Comparison of ENCODE assay signal across 8 cellular contexts in genomic region chr7:75937958-75938786, GRCh38. TPM values are rescaled to one million over a fixed set of nuclear protein-coding genes. Genes with fewer than 3 reads are reported as not detected.
DNase-seq lines count a peak whose midpoint lies in the region; ATAC-seq and TF ChIP-seq lines count a peak whose summit lies in the region.

No MANE protein-coding gene starts in this region.

- TF ChIP-seq CTCF in retinal pigment epithelial cell (conservative IDR thresholded peaks at IDR 0.05; ENCODE audit: low read depth, low read length), result no peak

- H3K36me3 Mint-ChIP-seq in activated CD4-positive, alpha-beta T cell treated with anti-CD3 and anti-CD28 coated beads for 36 hours (ENCODE audit: low read depth), result peaks cover 3% of the 10 kb centered on the region

- CTCF ChIA-PET in activated CD4-positive, alpha-beta T cell treated with anti-CD3 and anti-CD28 coated beads for 36 hours (lab: Charles Lee), result interaction anchor here (0.6 kb wide), 1 partner anchor 212 kb away, joined by 3 read pairs; no protein-coding TSS in a partner anchor

- POLR2A ChIA-PET in activated CD4-positive, alpha-beta T cell treated with anti-CD3 and anti-CD28 coated beads for 36 hours (lab: Charles Lee), result interaction anchor here (0.7 kb wide), 1 partner anchor 57 kb away, joined by 4 read pairs; no protein-coding TSS in a partner anchor

- no peak overlapping the region for H3K27ac Mint-ChIP-seq in activated CD4-positive, alpha-beta T cell treated with anti-CD3 and anti-CD28 coated beads for 36 hours

- peak; percentile 84 for ATAC-seq in left ventricle myocardium superior
- ATAC-seq in activated CD4-positive, alpha-beta T cell treated with anti-CD3 and anti-CD28 coated beads for 36 hours, result no peak
- no peak for ATAC-seq in HG03280 (IDR thresholded peaks at IDR 0.05; ENCODE audit: unreplicated experiment)

- H3K27me3 Mint-ChIP-seq in activated CD4-positive, alpha-beta T cell treated with anti-CD3 and anti-CD28 coated beads for 36 hours, result no peaks in the 10 kb centered on the region

- peaks cover 2% of the 10 kb centered on the region for H3K4me1 Mint-ChIP-seq in activated CD4-positive, alpha-beta T cell treated with anti-CD3 and anti-CD28 coated beads for 36 hours

- H3K4me3 Mint-ChIP-seq in activated CD4-positive, alpha-beta T cell treated with anti-CD3 and anti-CD28 coated beads for 36 hours, result no peak overlapping the region

- intact Hi-C loops in left ventricle myocardium superior (cut with micrococcal nuclease), result no loop called here
- intact Hi-C loops in activated CD4-positive, alpha-beta T cell treated with anti-CD3 and anti-CD28 coated beads for 36 hours (cut with DNase I, micrococcal nuclease), result no loop called here

- no peak overlapping the region for H3K4me3 ChIP-seq in retinal pigment epithelial cell (ENCODE audit: low read length)

- no peaks in the 10 kb centered on the region for H3K9me3 Mint-ChIP-seq in activated CD4-positive, alpha-beta T cell treated with anti-CD3 and anti-CD28 coated beads for 36 hours (ENCODE audit: low read depth)

- DNase-seq in GM03348 (ENCODE audit: low spot score) (peak; percentile 81), amniotic stem cell (lab: John Stamatoyannopoulos, UW) (peak; percentile 88), left ventricle myocardium superior (peak; percentile 67), retinal pigment epithelial cell (ENCODE audit: low read depth) (peak; percentile 87), DMS 273 (lab: John Stamatoyannopoulos, UW; ENCODE audit: unreplicated experiment) (no peak), GM19240 (ENCODE audit: insufficient read length, low spot score) (no peak)
- DNase-seq in activated CD4-positive, alpha-beta T cell treated with anti-CD3 and anti-CD28 coated beads for 36 hours, result no peak

RNA-seq across cellular contexts. Expression of gene POR, which starts 23.2 kb away (rescaled TPM):
- total RNA-seq in left ventricle myocardium superior, result 45.7 TPM
- 10 to 100 TPM; 24.9 to 33.8 TPM for total RNA-seq in activated CD4-positive, alpha-beta T cell treated with anti-CD3 and anti-CD28 coated beads for 36 hours

RNA-seq across cellular contexts. Expression of gene TMEM120A, which starts 56.2 kb away (rescaled TPM):
- total RNA-seq in left ventricle myocardium superior, result 107 TPM
- total RNA-seq in activated CD4-positive, alpha-beta T cell treated with anti-CD3 and anti-CD28 coated beads for 36 hours, result 10 to 100 TPM; 14.5 to 15.3 TPM

RNA-seq across cellular contexts. Expression of gene RHBDD2, which starts 59.3 kb away (rescaled TPM):
- 17.9 TPM for total RNA-seq in left ventricle myocardium superior
- total RNA-seq in activated CD4-positive, alpha-beta T cell treated with anti-CD3 and anti-CD28 coated beads for 36 hours, result 10 to 100 TPM; 21.6 to 23.2 TPM

Comparison
In these comparisons a context has a peak if more than half of its experiments do, and no peak if none do; other contexts are left out.
1. DNase-seq: peak in GM03348 (single experiment), amniotic stem cell (single experiment), left ventricle myocardium superior (single experiment) and retinal pigment epithelial cell (single experiment); none in activated CD4-positive, alpha-beta T cell treated with anti-CD3 and anti-CD28 coated beads for 36 hours (single experiment), DMS 273 (single experiment) and GM19240 (single experiment).